Comparison of ENCODE assay signal across 8 cellular contexts in the genomic region with DNA sequence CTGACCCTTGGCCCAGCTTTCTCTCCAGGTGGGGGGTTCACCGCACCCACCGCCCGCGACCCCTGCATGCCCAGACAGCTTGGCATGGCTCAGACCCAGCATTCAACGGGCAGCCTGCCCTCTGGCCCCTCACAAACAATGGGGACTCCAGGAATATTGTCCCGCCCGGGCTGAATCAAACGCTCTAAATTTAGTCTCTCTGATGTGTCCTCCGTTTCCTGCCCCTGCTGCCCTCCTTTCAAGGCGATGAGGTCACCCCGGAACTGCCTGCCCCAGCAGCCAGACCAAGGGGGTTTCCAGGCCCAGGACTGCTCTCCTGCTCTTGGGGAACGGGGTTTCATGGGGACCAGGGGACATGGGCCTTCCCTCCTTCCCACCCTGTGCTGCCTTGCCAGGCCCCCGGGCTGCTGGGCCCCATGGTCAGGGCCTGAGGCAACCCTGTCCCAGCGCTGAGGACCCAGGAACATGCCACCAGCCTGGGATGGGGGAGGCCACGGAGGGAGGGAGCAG. TPM values are rescaled to one million over a fixed set of nuclear protein-coding genes. Genes with fewer than 3 reads are reported as not detected.
A peak's percentile ranks its signal among the peaks of the same experiment; 100 is the strongest.
DNase-seq lines count a peak whose midpoint lies in the region; ATAC-seq and TF ChIP-seq lines count a peak whose summit lies in the region.

No MANE protein-coding gene starts in this region.

- H3K4me3 ChIP-seq in effector memory CD4-positive, alpha-beta T cell (ENCODE audit: insufficient read depth, low read depth, low read length, poor library complexity, severe bottlenecking): no peak overlapping the region

- H3K9me3 Mint-ChIP-seq in activated CD4-positive, alpha-beta T cell treated with anti-CD3 and anti-CD28 coated beads for 36 hours (ENCODE audit: low read depth): no peaks in the 10 kb centered on the region
- no peaks in the 10 kb centered on the region for H3K9me3 Mint-ChIP-seq in T-helper 2 cell treated with Interferon-gamma antibody and Interleukin-4, amounts not matched to agents 5 μg/mL and 100 μg/mL, for 36 hours
- H3K9me3 Mint-ChIP-seq in osteocyte (ENCODE audit: unreplicated experiment): no peaks in the 10 kb centered on the region

- H3K36me3 Mint-ChIP-seq in activated CD4-positive, alpha-beta T cell treated with anti-CD3 and anti-CD28 coated beads for 36 hours (ENCODE audit: low read depth): no peaks in the 10 kb centered on the region
- no peaks in the 10 kb centered on the region for H3K36me3 Mint-ChIP-seq in T-helper 2 cell treated with Interferon-gamma antibody and Interleukin-4, amounts not matched to agents 5 μg/mL and 100 μg/mL, for 36 hours (ENCODE audit: low read depth)
- no peaks in the 10 kb centered on the region for H3K36me3 Mint-ChIP-seq in osteocyte (ENCODE audit: unreplicated experiment)

- peaks cover 15% of the 10 kb centered on the region for H3K27me3 Mint-ChIP-seq in activated CD4-positive, alpha-beta T cell treated with anti-CD3 and anti-CD28 coated beads for 36 hours
- peaks cover 10% of the 10 kb centered on the region for H3K27me3 Mint-ChIP-seq in T-helper 2 cell treated with Interferon-gamma antibody and Interleukin-4, amounts not matched to agents 5 μg/mL and 100 μg/mL, for 36 hours (ENCODE audit: low read depth)
- H3K27me3 Mint-ChIP-seq in osteocyte (ENCODE audit: unreplicated experiment): no peaks in the 10 kb centered on the region

- CTCF ChIA-PET in activated CD4-positive, alpha-beta T cell treated with anti-CD3 and anti-CD28 coated beads for 36 hours (lab: Charles Lee): no interaction called here

- H3K4me1 ChIP-seq in effector memory CD4-positive, alpha-beta T cell (ENCODE audit: control insufficient read depth, insufficient read depth, low read length, poor library complexity, severe bottlenecking): peaks cover 25% of the 10 kb centered on the region

- H3K4me3 Mint-ChIP-seq in activated CD4-positive, alpha-beta T cell treated with anti-CD3 and anti-CD28 coated beads for 36 hours: no peak overlapping the region
- H3K4me3 Mint-ChIP-seq in T-helper 2 cell treated with Interferon-gamma antibody and Interleukin-4, amounts not matched to agents 5 μg/mL and 100 μg/mL, for 36 hours: peak overlapping the region; percentile 79
- no peak overlapping the region for H3K4me3 Mint-ChIP-seq in osteocyte (ENCODE audit: unreplicated experiment)

- intact Hi-C loops in activated CD4-positive, alpha-beta T cell treated with anti-CD3 and anti-CD28 coated beads for 36 hours (cut with DNase I, micrococcal nuclease): no loop called here

- H3K27ac ChIP-seq in effector memory CD4-positive, alpha-beta T cell (ENCODE audit: insufficient read depth, low read length, poor library complexity, severe bottlenecking): no peak overlapping the region

- ATAC-seq in activated CD4-positive, alpha-beta T cell treated with anti-CD3 and anti-CD28 coated beads for 36 hours: peak; percentile 67
- ATAC-seq in HG02623 (IDR thresholded peaks at IDR 0.05; ENCODE audit: unreplicated experiment) (no peak), GM19452 (IDR thresholded peaks at IDR 0.05; ENCODE audit: unreplicated experiment) (no peak)

- no peaks in the 10 kb centered on the region for H3K36me3 ChIP-seq in effector memory CD4-positive, alpha-beta T cell (ENCODE audit: control insufficient read depth, insufficient read depth, low read length)

- H3K27ac Mint-ChIP-seq in activated CD4-positive, alpha-beta T cell treated with anti-CD3 and anti-CD28 coated beads for 36 hours: no peak overlapping the region
- peak overlapping the region; percentile 86 for H3K27ac Mint-ChIP-seq in T-helper 2 cell treated with Interferon-gamma antibody and Interleukin-4, amounts not matched to agents 5 μg/mL and 100 μg/mL, for 36 hours
- H3K27ac Mint-ChIP-seq in osteocyte (ENCODE audit: unreplicated experiment): peak overlapping the region; percentile 43

- H3K4me1 Mint-ChIP-seq in activated CD4-positive, alpha-beta T cell treated with anti-CD3 and anti-CD28 coated beads for 36 hours: peaks cover 24% of the 10 kb centered on the region
- peaks cover 17% of the 10 kb centered on the region for H3K4me1 Mint-ChIP-seq in T-helper 2 cell treated with Interferon-gamma antibody and Interleukin-4, amounts not matched to agents 5 μg/mL and 100 μg/mL, for 36 hours (ENCODE audit: low read depth)
- peaks cover 30% of the 10 kb centered on the region for H3K4me1 Mint-ChIP-seq in osteocyte (ENCODE audit: unreplicated experiment)

- DNase-seq in activated CD4-positive, alpha-beta T cell treated with anti-CD3 and anti-CD28 coated beads for 36 hours: peak; percentile 73
- no peak for DNase-seq in activated CD4-positive, alpha-beta T cell treated with anti-CD3 and anti-CD28 coated beads for 1 hour
- peak; percentile 67 for DNase-seq in T-helper 2 cell treated with Interferon-gamma antibody and Interleukin-4, amounts not matched to agents 5 μg/mL and 100 μg/mL, for 36 hours (ENCODE audit: low spot score)
- DNase-seq in effector memory CD4-positive, alpha-beta T cell: peak in 2 of 3 donors; percentile 43 to 55
- DNase-seq in osteocyte (ENCODE audit: extremely low spot score, unreplicated experiment) (no peak), SHP77 treated with DMSO at 0.1 percent for 48 hours (lab: John Stamatoyannopoulos, UW) (no peak)

- no peak for TF ChIP-seq CTCF in osteocyte (IDR thresholded peaks at IDR 0.05)

- POLR2A ChIA-PET in activated CD4-positive, alpha-beta T cell treated with anti-CD3 and anti-CD28 coated beads for 36 hours (lab: Charles Lee): no interaction called here

- H3K9me3 ChIP-seq in effector memory CD4-positive, alpha-beta T cell (ENCODE audit: control insufficient read depth, low read length): no peaks in the 10 kb centered on the region

- no peaks in the 10 kb centered on the region for H3K27me3 ChIP-seq in effector memory CD4-positive, alpha-beta T cell (replicated peaks; ENCODE audit: control insufficient read depth, insufficient read depth, low read length, poor library complexity, severe bottlenecking)

RNA-seq across cellular contexts. Expression of gene PDGFB, which starts 10.1 kb away (rescaled TPM):
- 1 to 10 TPM; 2.5 to 3.4 TPM for total RNA-seq in activated CD4-positive, alpha-beta T cell treated with anti-CD3 and anti-CD28 coated beads for 36 hours
- total RNA-seq in osteocyte: 16.8 and 20.0 TPM in 2 replicates

Comparison
In these comparisons a context has a peak if more than half of its experiments do, and no peak if none do; other contexts are left out.
1. DNase-seq: peak in activated CD4-positive, alpha-beta T cell treated with anti-CD3 and anti-CD28 coated beads for 36 hours (single experiment), T-helper 2 cell treated with Interferon-gamma antibody and Interleukin-4, amounts not matched to agents 5 μg/mL and 100 μg/mL, for 36 hours (single experiment) and effector memory CD4-positive, alpha-beta T cell (2 of 3); none in activated CD4-positive, alpha-beta T cell treated with anti-CD3 and anti-CD28 coated beads for 1 hour (single experiment), osteocyte (single experiment) and SHP77 treated with DMSO at 0.1 percent for 48 hours (single experiment).